In the genomic region with DNA sequence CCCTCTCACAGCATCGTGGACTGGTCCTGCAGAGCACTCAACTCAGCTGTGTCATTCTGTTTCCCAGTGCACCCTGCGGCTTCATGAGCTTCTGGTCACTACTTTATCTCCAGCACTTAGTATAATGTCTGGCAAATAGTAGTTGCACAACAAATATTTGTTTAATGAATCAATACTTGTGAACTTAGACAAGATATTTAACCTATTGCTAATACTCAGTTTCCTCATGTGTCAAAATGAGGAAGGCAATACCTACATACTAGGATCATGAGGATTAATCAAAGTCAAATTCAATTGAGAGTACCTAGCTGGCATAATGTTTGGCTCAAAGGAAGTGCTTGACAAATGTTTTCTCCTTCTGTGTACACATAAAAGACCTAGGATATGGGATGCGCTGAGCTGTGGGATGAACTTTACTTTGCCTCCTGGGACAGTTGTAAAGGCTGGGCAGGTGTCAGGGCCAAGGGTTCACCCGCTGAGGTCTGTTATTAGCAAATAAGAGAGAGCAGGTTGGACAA, we compare ENCODE assay signal across 16 cellular contexts.
DNase-seq lines count a peak whose midpoint lies in the region; TF ChIP-seq lines count a peak whose summit lies in the region.
"Had no signal": no experiment of that assay in that cellular context is flagged by ENCODE, and none has a peak within 500 bp of the region (broad histone marks: within the 10 kb centered on the region; RNA-seq: fewer than 3 reads in every experiment).

No MANE protein-coding gene starts in this region.

- H2BK5ac ChIP-seq in trophoblast cell (ENCODE audit: low read depth, low read length, poor library complexity), result no peak overlapping the region

- H4K91ac ChIP-seq in trophoblast cell (ENCODE audit: low read depth, low read length), result no peak overlapping the region

- H2AFZ ChIP-seq in Karpas-422 (ENCODE audit: low read length) (no peak overlapping the region), trophoblast cell (ENCODE audit: insufficient read depth, low read length, poor library complexity) (no peak overlapping the region)
- H2AFZ ChIP-seq: GM23338 had no signal

- no peak overlapping the region for H2BK12ac ChIP-seq in trophoblast cell (ENCODE audit: low read length)

- DNase-seq in Karpas-422, result no peak
- peak; percentile 26 for DNase-seq in esophagus muscularis mucosa (ENCODE audit: extremely low spot score)
- peak; percentile 46 to 72 for DNase-seq in trophoblast cell
- DNase-seq in T-helper 1 cell, result no peak
- no peak for DNase-seq in HPDE6-E6E7 (ENCODE audit: extremely low spot score)
- no peak for DNase-seq in BE2C
- DNase-seq: CD4-positive, alpha-beta T cell; CD8-positive, alpha-beta memory T cell; DMS53; DMS79 treated with DMSO at 0.1 percent for 48 hours; GF-D8; H9 had no signal

- H3K4me2 ChIP-seq in Karpas-422 (ENCODE audit: low read depth, low read length, poor library complexity, severe bottlenecking), result no peak overlapping the region
- H3K4me2 ChIP-seq in trophoblast cell (ENCODE audit: low read length), result no peak overlapping the region
- H3K4me2 ChIP-seq: BLaER1 treated with 17β-estradiol and CSF1 and Interleukin-3, amounts not matched to agents 10 nM and 100 nM; GM23338 had no signal

- no peak for TF ChIP-seq EP300 in esophagus muscularis mucosa (IDR thresholded peaks at IDR 0.05)

- peak; percentile 16 to 36 for TF ChIP-seq RAD21 in liver (IDR thresholded peaks at IDR 0.05)

- WGBS in esophagus muscularis mucosa, result 86% methylated on average over 4 of the region's 4 CpGs
- WGBS in liver, result 26% methylated on average over 4 of the region's 4 CpGs
- no CpG with 5 or more reads among the region's 4 CpGs for WGBS in trophoblast cell (ENCODE audit: extremely low coverage, insufficient coverage, insufficient read length)

- H3K23ac ChIP-seq in trophoblast cell (ENCODE audit: low read length), result no peak overlapping the region

- TF ChIP-seq CTCF in esophagus muscularis mucosa (IDR thresholded peaks at IDR 0.05) (no peak), liver (IDR thresholded peaks at IDR 0.05; ENCODE audit: low read depth, low read length, missing input control) (no peak), BE2C (IDR thresholded peaks at IDR 0.05; ENCODE audit: low read depth, low read length) (no peak)

- H3K9me2 ChIP-seq in Karpas-422 (replicated peaks; ENCODE audit: insufficient read depth, low read length), result no peaks in the 10 kb centered on the region

- H3K4me1 ChIP-seq in Karpas-422 (ENCODE audit: low read length), result peaks cover 91% of the 10 kb centered on the region
- peaks cover 0 to 25% (median 16%) of the 10 kb centered on the region in 4 donors for H3K4me1 ChIP-seq in esophagus muscularis mucosa
- H3K4me1 ChIP-seq in liver (ENCODE audit: control insufficient read depth in 4 of 4, insufficient read depth in 4 of 4, low read length in 3 of 4), result peaks cover 10 to 19% (median 12%) of the 10 kb centered on the region in 4 donors
- no peaks in the 10 kb centered on the region for H3K4me1 ChIP-seq in trophoblast cell (ENCODE audit: control insufficient read depth in 1 of 2, insufficient read depth in 2 of 2, low read length in 2 of 2)
- H3K4me1 ChIP-seq in BE2C, result no peaks in the 10 kb centered on the region
- H3K4me1 ChIP-seq: BLaER1 treated with 17β-estradiol and CSF1 and Interleukin-3, amounts not matched to agents 10 nM and 100 nM had no signal

- no peaks in the 10 kb centered on the region for H4K20me1 ChIP-seq in Karpas-422 (ENCODE audit: insufficient read depth, low read depth, low read length)
- H4K20me1 ChIP-seq: BLaER1 treated with 17β-estradiol and CSF1 and Interleukin-3, amounts not matched to agents 10 nM and 100 nM had no signal

- no peak overlapping the region for H4K12ac ChIP-seq in trophoblast cell (ENCODE audit: low read depth, low read length)

- H3K36me3 ChIP-seq in Karpas-422 (ENCODE audit: insufficient read depth, low read length), result peaks cover 79% of the 10 kb centered on the region
- no peaks in the 10 kb centered on the region for H3K36me3 ChIP-seq in esophagus muscularis mucosa
- no peaks in the 10 kb centered on the region for H3K36me3 ChIP-seq in liver (ENCODE audit: control insufficient read depth in 4 of 4, insufficient read depth in 3 of 4, low read depth in 1 of 4, low read length in 3 of 4)
- H3K36me3 ChIP-seq in trophoblast cell (ENCODE audit: control insufficient read depth in 1 of 2, insufficient read depth in 2 of 2, low read length in 2 of 2), result no peaks in the 10 kb centered on the region
- H3K36me3 ChIP-seq in BE2C, result no peaks in the 10 kb centered on the region
- H3K36me3 ChIP-seq: BLaER1 treated with 17β-estradiol and CSF1 and Interleukin-3, amounts not matched to agents 10 nM and 100 nM had no signal

- H3K27ac ChIP-seq in Karpas-422 (ENCODE audit: low read length) (0 out of 2 replicates have a peak overlapping the region, but pooled peaks have one; percentile 5), esophagus muscularis mucosa (replicated peaks in 1 of 4) (no peak overlapping the region), liver (ENCODE audit: low read depth in 1 of 2, low read length in 2 of 2) (peak overlapping the region in 1 of 2 donors; percentile 54), trophoblast cell (ENCODE audit: low read depth, low read length) (no peak overlapping the region)
- H3K27ac ChIP-seq: 22Rv1; BLaER1 treated with 17β-estradiol and CSF1 and Interleukin-3, amounts not matched to agents 10 nM and 100 nM had no signal

- H2BK120ac ChIP-seq in trophoblast cell (ENCODE audit: insufficient read depth, low read length, poor library complexity), result no peak overlapping the region

- no peak overlapping the region for H3K18ac ChIP-seq in trophoblast cell (ENCODE audit: low read length)

- no peaks in the 10 kb centered on the region for H3K9me3 ChIP-seq in Karpas-422 (ENCODE audit: low read length)
- no peaks in the 10 kb centered on the region for H3K9me3 ChIP-seq in esophagus muscularis mucosa
- no peaks in the 10 kb centered on the region for H3K9me3 ChIP-seq in liver (ENCODE audit: control insufficient read depth in 4 of 4, low read length in 3 of 4)
- H3K9me3 ChIP-seq in trophoblast cell (ENCODE audit: insufficient read depth, low read depth, low read length), result peaks cover 3% of the 10 kb centered on the region
- no peaks in the 10 kb centered on the region for H3K9me3 ChIP-seq in BE2C
- H3K9me3 ChIP-seq: BLaER1 treated with 17β-estradiol and CSF1 and Interleukin-3, amounts not matched to agents 10 nM and 100 nM had no signal

- H3K79me2 ChIP-seq in Karpas-422 (ENCODE audit: low read length) (peaks cover 3% of the 10 kb centered on the region), trophoblast cell (ENCODE audit: control insufficient read depth, insufficient read depth, low read length, poor library complexity) (no peaks in the 10 kb centered on the region)

- H3K4me3 ChIP-seq in Karpas-422 (ENCODE audit: low read length) (no peak overlapping the region), esophagus muscularis mucosa (no peak overlapping the region), liver (ENCODE audit: low read depth in 1 of 3, low read length in 3 of 3) (no peak overlapping the region), trophoblast cell (ENCODE audit: low read depth, low read length) (no peak overlapping the region), BE2C (ENCODE audit: low read depth, low read length) (no peak overlapping the region)
- H3K4me3 ChIP-seq: BLaER1 treated with 17β-estradiol and CSF1 and Interleukin-3, amounts not matched to agents 10 nM and 100 nM; GM23338 had no signal

- H3K79me1 ChIP-seq in trophoblast cell (ENCODE audit: low read length), result no peaks in the 10 kb centered on the region

- no peak for TF ChIP-seq POLR2A in esophagus muscularis mucosa (IDR thresholded peaks at IDR 0.05; ENCODE audit: low read depth)

- no peak overlapping the region for H3K4ac ChIP-seq in trophoblast cell (ENCODE audit: low read depth, low read length)

- no peak overlapping the region for H2AK5ac ChIP-seq in trophoblast cell (ENCODE audit: low read length)

- H3K9ac ChIP-seq in Karpas-422 (ENCODE audit: low read length), result no peak overlapping the region
- H3K9ac ChIP-seq in liver (ENCODE audit: low read depth in 1 of 2, low read length in 2 of 2), result no peak overlapping the region
- no peak overlapping the region for H3K9ac ChIP-seq in trophoblast cell (ENCODE audit: low read length)
- H3K9ac ChIP-seq: BLaER1 treated with 17β-estradiol and CSF1 and Interleukin-3, amounts not matched to agents 10 nM and 100 nM had no signal

- intact Hi-C loops in esophagus muscularis mucosa (cut with DNase I), result no loop called here

- no peak overlapping the region for H3K14ac ChIP-seq in trophoblast cell (ENCODE audit: low read length)

- H3K27me3 ChIP-seq in Karpas-422 (ENCODE audit: low read length) (no peaks in the 10 kb centered on the region), esophagus muscularis mucosa (no peaks in the 10 kb centered on the region), liver (ENCODE audit: control insufficient read depth in 4 of 4, insufficient read depth in 4 of 4, low read length in 3 of 4) (no peaks in the 10 kb centered on the region), trophoblast cell (ENCODE audit: insufficient read depth, low read length) (no peaks in the 10 kb centered on the region), BE2C (0 out of 2 replicates have a peak, but pooled peaks cover 3% of the 10 kb centered on the region)
- H3K27me3 ChIP-seq: BLaER1 treated with 17β-estradiol and CSF1 and Interleukin-3, amounts not matched to agents 10 nM and 100 nM had no signal

- H4K8ac ChIP-seq in trophoblast cell (ENCODE audit: low read depth, low read length), result no peak overlapping the region

TF ChIP-seq in liver, 16 proteins besides CTCF, POLR2A, EP300 and RAD21 (continues in another document):
- TF ChIP-seq TAF1 (conservative IDR thresholded peaks at IDR 0.05) (no peak), HNF4A (conservative IDR thresholded peaks at IDR 0.05) (peak; percentile 87 to 88), GABPA (IDR thresholded peaks at IDR 0.05 in 1 of 2, conservative IDR thresholded peaks at IDR 0.05 in 1 of 2) (no peak), RXRA (IDR thresholded peaks at IDR 0.05) (peak; percentile 97 to 98), NR2F2 (IDR thresholded peaks at IDR 0.05) (peak; percentile 71), SP1 (IDR thresholded peaks at IDR 0.05) (peak; percentile 83)
- TF ChIP-seq, protein P1, sequence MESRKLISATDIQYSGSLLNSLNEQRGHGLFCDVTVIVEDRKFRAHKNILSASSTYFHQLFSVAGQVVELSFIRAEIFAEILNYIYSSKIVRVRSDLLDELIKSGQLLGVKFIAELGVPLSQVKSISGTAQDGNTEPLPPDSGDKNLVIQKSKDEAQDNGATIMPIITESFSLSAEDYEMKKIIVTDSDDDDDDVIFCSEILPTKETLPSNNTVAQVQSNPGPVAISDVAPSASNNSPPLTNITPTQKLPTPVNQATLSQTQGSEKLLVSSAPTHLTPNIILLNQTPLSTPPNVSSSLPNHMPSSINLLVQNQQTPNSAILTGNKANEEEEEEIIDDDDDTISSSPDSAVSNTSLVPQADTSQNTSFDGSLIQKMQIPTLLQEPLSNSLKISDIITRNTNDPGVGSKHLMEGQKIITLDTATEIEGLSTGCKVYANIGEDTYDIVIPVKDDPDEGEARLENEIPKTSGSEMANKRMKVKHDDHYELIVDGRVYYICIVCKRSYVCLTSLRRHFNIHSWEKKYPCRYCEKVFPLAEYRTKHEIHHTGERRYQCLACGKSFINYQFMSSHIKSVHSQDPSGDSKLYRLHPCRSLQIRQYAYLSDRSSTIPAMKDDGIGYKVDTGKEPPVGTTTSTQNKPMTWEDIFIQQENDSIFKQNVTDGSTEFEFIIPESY (IDR thresholded peaks at IDR 0.05), result peak; percentile 87

Comparison
In these comparisons a context has a peak if more than half of its experiments do, and no peak if none do; other contexts are left out.
1. DNase-seq: peak in esophagus muscularis mucosa (single experiment) and trophoblast cell (2 of 2); none in Karpas-422 (single experiment), T-helper 1 cell (0 of 5), HPDE6-E6E7 (single experiment) and BE2C (single experiment).